16 cellular contexts compared by ENCODE assay signal in the genomic region with DNA sequence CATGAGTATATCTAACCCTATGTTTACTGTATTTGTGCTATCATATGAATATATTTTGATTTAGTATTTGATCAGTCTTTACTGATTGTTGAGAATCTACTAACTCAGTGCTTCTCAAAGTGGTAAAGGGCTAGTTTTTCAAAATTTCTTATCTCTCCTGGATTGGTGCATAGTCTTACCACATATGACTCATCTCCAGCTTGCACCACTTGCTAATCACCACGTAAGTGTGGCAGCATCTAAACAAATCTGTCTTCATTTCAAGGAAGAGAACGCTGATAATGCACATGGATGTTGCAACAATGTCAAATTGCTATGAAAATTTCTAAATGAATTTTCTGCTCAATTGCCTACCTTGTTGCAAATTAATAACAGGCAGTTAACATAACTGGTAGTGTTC.
"Had no signal": no experiment of that assay in that cellular context is flagged by ENCODE, and none has a peak within 500 bp of the region (broad histone marks: within the 10 kb centered on the region; RNA-seq: fewer than 3 reads in every experiment).

No MANE protein-coding gene starts in this region.

- H3K27me3 ChIP-seq: gastrocnemius medialis, stomach had no signal

- H3K4me3 ChIP-seq: gastrocnemius medialis, heart right ventricle, stomach, thoracic aorta had no signal

- H3K27ac ChIP-seq: gastrocnemius medialis, heart right ventricle, stomach, thoracic aorta had no signal

- H3K36me3 ChIP-seq: gastrocnemius medialis, heart right ventricle, stomach, thoracic aorta had no signal

- ATAC-seq: gastrocnemius medialis; heart right ventricle; naive thymus-derived CD8-positive, alpha-beta T cell; sciatic nerve had no signal

- DNase-seq: dermis blood vessel endothelial cell; effector CD4-positive, alpha-beta T cell; endodermal cell; erythroblast; gastrocnemius medialis; heart right ventricle; hypothalamus; kidney glomerular epithelial cell; mammary epithelial cell; naive thymus-derived CD8-positive, alpha-beta T cell; posterior cingulate gyrus; stimulated activated naive CD4-positive, alpha-beta T cell; stomach; substantia nigra had no signal

- H3K9me3 ChIP-seq: gastrocnemius medialis, thoracic aorta had no signal

- H3K4me1 ChIP-seq: gastrocnemius medialis, heart right ventricle, stomach had no signal
